Comparison of ENCODE assay signal across 27 cellular contexts in the genomic region with DNA sequence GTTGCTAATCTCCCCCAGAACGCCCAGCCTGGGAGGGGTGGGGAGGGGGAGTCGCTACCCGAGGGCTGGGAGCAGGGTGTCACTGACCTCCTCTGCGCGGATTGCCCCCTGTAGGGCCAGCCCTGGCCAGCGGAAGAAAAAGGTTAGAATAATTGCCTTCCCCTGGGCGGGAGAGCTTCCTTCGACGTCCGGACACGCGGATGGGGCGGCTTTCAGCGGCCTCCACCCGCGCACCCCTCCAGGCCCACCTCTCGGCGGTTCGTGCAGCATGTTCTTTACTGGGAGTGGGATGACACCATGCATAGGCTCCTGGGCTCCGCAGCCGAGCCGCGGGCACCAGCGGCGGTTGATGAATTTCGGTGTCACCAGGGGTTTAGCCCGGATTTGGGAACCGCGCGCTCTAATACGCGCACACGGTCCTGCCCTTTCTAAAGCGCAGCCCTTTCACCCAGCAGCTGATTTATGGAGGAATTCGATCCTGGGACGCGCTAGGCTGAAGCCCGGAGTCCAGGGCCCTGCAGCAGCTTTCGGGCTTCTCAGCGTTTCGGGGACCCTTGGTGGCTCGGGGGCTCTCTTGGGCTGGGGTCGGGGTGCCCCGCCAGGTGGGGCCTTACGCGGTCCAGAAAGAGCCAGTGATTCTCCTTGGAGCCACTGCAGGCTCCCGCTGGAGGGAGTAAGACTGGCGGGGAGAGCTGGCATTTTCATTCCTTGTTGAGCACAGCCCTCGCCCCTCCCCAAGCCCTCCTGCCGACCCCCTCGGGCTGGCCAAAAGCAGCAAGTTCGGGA. TPM values are rescaled to one million over a fixed set of nuclear protein-coding genes. Genes with fewer than 3 reads are reported as not detected.
DNase-seq lines count a peak whose midpoint lies in the region; ATAC-seq and TF ChIP-seq lines count a peak whose summit lies in the region.
"Had no signal": no experiment of that assay in that cellular context is flagged by ENCODE, and none has a peak within 500 bp of the region (broad histone marks: within the 10 kb centered on the region; RNA-seq: fewer than 3 reads in every experiment).

No MANE protein-coding gene starts in this region.

- CTCF ChIA-PET in WTC11 (lab: Charles Lee) = interaction anchor here (0.7 to 2.7 kb wide), 15 partner anchors 11 to 670 kb away, joined by 3 to 14 read pairs (median 4); a partner anchor contains a TSS

- peaks cover 13% of the 10 kb centered on the region for H3K4me1 Mint-ChIP-seq in activated T-cell treated with anti-CD3 and anti-CD28 coated beads, Interleukin-2, amount 50 U/mL, for 24 hours (ENCODE audit: low read depth)
- H3K4me1 Mint-ChIP-seq in WTC11 = peaks cover 64% of the 10 kb centered on the region
- H3K4me1 Mint-ChIP-seq in stimulated activated naive B cell treated with anti-CD40 and anti-IgM and Interleukin-4, amounts not matched to agents 10 μg/mL and 1 μg/mL and 100 μg/mL, for 72 hours = peaks cover 18 to 48% of the 10 kb centered on the region in 2 donors

- peaks cover 9% of the 10 kb centered on the region; the same call in 1 of the 2 replicates for H3K4me1 ChIP-seq in iPS-20b (ENCODE audit: insufficient read depth, low read length)

- no peak overlapping the region for H3K27ac ChIP-seq in iPS-20b (ENCODE audit: low read length)
- H3K27ac ChIP-seq: A549 had no signal

- no peak for TF ChIP-seq CTCF in WTC11 (IDR thresholded peaks at IDR 0.05)

- H3K36me3 ChIP-seq in iPS-20b (ENCODE audit: insufficient read depth, low read depth, low read length) = no peaks in the 10 kb centered on the region

- no peak overlapping the region for H3K9ac ChIP-seq in iPS-20b (ENCODE audit: low read depth, low read length)

- DNase-seq in activated T-cell treated with anti-CD3 and anti-CD28 coated beads, Interleukin-2, amount 50 U/mL, for 24 hours = no peak
- DNase-seq in activated T-cell treated with anti-CD3 and anti-CD28 coated beads, Interleukin-2, amount 50 U/mL, for 1 hour = no peak
- peak; percentile 47 for DNase-seq in WTC11 (ENCODE audit: low spot score)
- DNase-seq in stimulated activated naive B cell treated with anti-CD40 and anti-IgM and Interleukin-4, amounts not matched to agents 10 μg/mL and 1 μg/mL and 100 μg/mL, for 72 hours = no peak
- DNase-seq in globus pallidus (ENCODE audit: low spot score) = no peak
- no peak for DNase-seq in stimulated activated naive CD8-positive, alpha-beta T cell treated with anti-CD3 and anti-CD28 coated beads, Interleukin-15, Interleukin-2, amounts not matched to agents 100 U/mL and 50 U/mL, for 24 hours
- DNase-seq: activated CD4-positive, alpha-beta memory T cell treated with anti-CD3 and anti-CD28 coated beads for 36 hours; activated CD4-positive, CD25-positive, alpha-beta regulatory T cell treated with anti-CD3 and anti-CD28 coated beads, Interleukin-2, amount 50 U/mL, for 72 hours; activated CD8-positive, alpha-beta memory T cell treated with anti-CD3 and anti-CD28 coated beads, Interleukin-2, amount 50 U/mL, for 48 hours; activated naive CD8-positive, alpha-beta T cell treated with anti-CD3 and anti-CD28 coated beads, Interleukin-2, amount 10 ng/mL, durations not matched to agents 7 days and 5 days; AML-193; CD4-positive, alpha-beta T cell; central memory CD4-positive, alpha-beta T cell; left cardiac atrium; NCI-H1105; NCI-H1930; NCI-H446; NCI-H774; occipital lobe had no signal

- ATAC-seq in WTC11 (peak; percentile 9), HG03039 (IDR thresholded peaks at IDR 0.05; ENCODE audit: unreplicated experiment) (no peak)
- ATAC-seq in stimulated activated naive B cell treated with anti-CD40 and anti-IgM and Interleukin-4, amounts not matched to agents 10 μg/mL and 1 μg/mL and 100 μg/mL, for 72 hours (replicated peaks) = no peak
- no peak for ATAC-seq in stimulated activated naive CD8-positive, alpha-beta T cell treated with anti-CD3 and anti-CD28 coated beads, Interleukin-15, Interleukin-2, amounts not matched to agents 100 U/mL and 50 U/mL, for 24 hours
- ATAC-seq: A549, left cardiac atrium had no signal

- POLR2A ChIA-PET in WTC11 (lab: Charles Lee) = no interaction called here

- H3K27me3 Mint-ChIP-seq in activated T-cell treated with anti-CD3 and anti-CD28 coated beads, Interleukin-2, amount 50 U/mL, for 24 hours = peaks cover 99% of the 10 kb centered on the region
- H3K27me3 Mint-ChIP-seq in WTC11 (ENCODE audit: low read depth) = peaks cover 100% of the 10 kb centered on the region
- peaks cover 80 to 98% of the 10 kb centered on the region in 2 donors for H3K27me3 Mint-ChIP-seq in stimulated activated naive B cell treated with anti-CD40 and anti-IgM and Interleukin-4, amounts not matched to agents 10 μg/mL and 1 μg/mL and 100 μg/mL, for 72 hours

- H3K4me3 Mint-ChIP-seq in activated T-cell treated with anti-CD3 and anti-CD28 coated beads, Interleukin-2, amount 50 U/mL, for 24 hours = no peak overlapping the region
- H3K4me3 Mint-ChIP-seq in WTC11 = peak overlapping the region; percentile 72
- peak overlapping the region in 1 of 2 donors; percentile 22 for H3K4me3 Mint-ChIP-seq in stimulated activated naive B cell treated with anti-CD40 and anti-IgM and Interleukin-4, amounts not matched to agents 10 μg/mL and 1 μg/mL and 100 μg/mL, for 72 hours
- H3K4me3 Mint-ChIP-seq: activated CD4-positive, alpha-beta memory T cell treated with anti-CD3 and anti-CD28 coated beads for 36 hours; activated naive CD8-positive, alpha-beta T cell treated with anti-CD3 and anti-CD28 coated beads, Interleukin-2, amount 10 ng/mL, durations not matched to agents 7 days and 5 days; CD4-positive, alpha-beta T cell; dendritic cell treated with granulocyte-macrophage colony-stimulating factor and Interleukin-4, amounts not matched to agents 40 ng/mL and 50 ng/mL, for 4 days; stimulated activated naive CD8-positive, alpha-beta T cell treated with anti-CD3 and anti-CD28 coated beads, Interleukin-15, Interleukin-2, amounts not matched to agents 100 ng/mL and 50 ng/mL, for 24 hours had no signal

- no peaks in the 10 kb centered on the region for H3K9me3 Mint-ChIP-seq in activated T-cell treated with anti-CD3 and anti-CD28 coated beads, Interleukin-2, amount 50 U/mL, for 24 hours
- H3K9me3 Mint-ChIP-seq in WTC11 = no peaks in the 10 kb centered on the region
- H3K9me3 Mint-ChIP-seq in stimulated activated naive B cell treated with anti-CD40 and anti-IgM and Interleukin-4, amounts not matched to agents 10 μg/mL and 1 μg/mL and 100 μg/mL, for 72 hours = no peaks in the 10 kb centered on the region
- H3K9me3 Mint-ChIP-seq: activated CD4-positive, alpha-beta memory T cell treated with anti-CD3 and anti-CD28 coated beads for 36 hours; activated naive CD8-positive, alpha-beta T cell treated with anti-CD3 and anti-CD28 coated beads, Interleukin-2, amount 10 ng/mL, durations not matched to agents 7 days and 5 days; activated T-helper 2 cell treated with anti-CD3 and anti-CD28 coated beads, Interferon-gamma antibody, Interleukin-2, Interleukin-4, amounts not matched to agents 10 μg/mL and 5 μg/mL and 100 μg/mL, durations not matched to agents 14 hours and 24 hours and 36 hours; CD4-positive, alpha-beta T cell; stimulated activated naive CD8-positive, alpha-beta T cell treated with anti-CD3 and anti-CD28 coated beads, Interleukin-15, Interleukin-2, amounts not matched to agents 100 ng/mL and 50 ng/mL, for 24 hours had no signal

- H3K36me3 Mint-ChIP-seq in activated T-cell treated with anti-CD3 and anti-CD28 coated beads, Interleukin-2, amount 50 U/mL, for 24 hours (ENCODE audit: low read depth) = no peaks in the 10 kb centered on the region
- H3K36me3 Mint-ChIP-seq in WTC11 = no peaks in the 10 kb centered on the region
- peaks cover 3 to 6% of the 10 kb centered on the region in 2 donors for H3K36me3 Mint-ChIP-seq in stimulated activated naive B cell treated with anti-CD40 and anti-IgM and Interleukin-4, amounts not matched to agents 10 μg/mL and 1 μg/mL and 100 μg/mL, for 72 hours
- H3K36me3 Mint-ChIP-seq: activated CD4-positive, alpha-beta memory T cell treated with anti-CD3 and anti-CD28 coated beads for 36 hours; activated naive CD8-positive, alpha-beta T cell treated with anti-CD3 and anti-CD28 coated beads, Interleukin-2, amount 10 ng/mL, durations not matched to agents 7 days and 5 days had no signal

- H3K9me3 ChIP-seq in iPS-20b (ENCODE audit: insufficient read depth, low read depth, low read length) = peaks cover 4% of the 10 kb centered on the region; the same call in 1 of the 2 replicates
- H3K9me3 ChIP-seq: A549 had no signal

- H3K27me3 ChIP-seq in iPS-20b (ENCODE audit: insufficient read depth, low read length) = peaks cover 100% of the 10 kb centered on the region

- peak overlapping the region; percentile 44; the same call in 1 of the 2 replicates for H3K4me3 ChIP-seq in iPS-20b (ENCODE audit: low read length)
- H3K4me3 ChIP-seq: A549 had no signal

- peak overlapping the region; percentile 12 for H3K27ac Mint-ChIP-seq in activated T-cell treated with anti-CD3 and anti-CD28 coated beads, Interleukin-2, amount 50 U/mL, for 24 hours
- H3K27ac Mint-ChIP-seq in WTC11 = no peak overlapping the region
- H3K27ac Mint-ChIP-seq in stimulated activated naive B cell treated with anti-CD40 and anti-IgM and Interleukin-4, amounts not matched to agents 10 μg/mL and 1 μg/mL and 100 μg/mL, for 72 hours = peak overlapping the region; percentile 82
- H3K27ac Mint-ChIP-seq: activated naive CD8-positive, alpha-beta T cell treated with anti-CD3 and anti-CD28 coated beads, Interleukin-2, amount 10 ng/mL, durations not matched to agents 7 days and 5 days; activated T-helper 2 cell treated with anti-CD3 and anti-CD28 coated beads, Interferon-gamma antibody, Interleukin-2, Interleukin-4, amounts not matched to agents 10 μg/mL and 5 μg/mL and 100 μg/mL, durations not matched to agents 14 hours and 24 hours and 36 hours; CD4-positive, alpha-beta T cell; dendritic cell treated with granulocyte-macrophage colony-stimulating factor and Interleukin-4, amounts not matched to agents 40 ng/mL and 50 ng/mL, for 4 days; stimulated activated naive CD8-positive, alpha-beta T cell treated with anti-CD3 and anti-CD28 coated beads, Interleukin-15, Interleukin-2, amounts not matched to agents 100 ng/mL and 50 ng/mL, for 24 hours had no signal

TF ChIP-seq in WTC11, 78 proteins besides CTCF, POLR2A, EP300 and RAD21:
- TF ChIP-seq, protein P1, sequence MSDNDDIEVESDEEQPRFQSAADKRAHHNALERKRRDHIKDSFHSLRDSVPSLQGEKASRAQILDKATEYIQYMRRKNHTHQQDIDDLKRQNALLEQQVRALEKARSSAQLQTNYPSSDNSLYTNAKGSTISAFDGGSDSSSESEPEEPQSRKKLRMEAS (CRISPR knock-in tag; IDR thresholded peaks at IDR 0.05) = peak; percentile 41; the same call in 1 of the 2 replicates
- TF ChIP-seq RELA (CRISPR knock-in tag; IDR thresholded peaks at IDR 0.05; ENCODE audit: borderline replicate concordance) = no peak

RNA-seq across cellular contexts. Expression of a gene that starts 10.1 kb away (rescaled TPM):
- total RNA-seq in WTC11 (2021) = 4.6 to 12.4 TPM (median 5.1 TPM) in 3 replicates
- total RNA-seq: activated CD4-positive, alpha-beta memory T cell treated with anti-CD3 and anti-CD28 coated beads for 36 hours; activated naive CD8-positive, alpha-beta T cell treated with anti-CD3 and anti-CD28 coated beads, Interleukin-2, amount 10 ng/mL, durations not matched to agents 7 days and 5 days; activated T-helper 2 cell treated with anti-CD3 and anti-CD28 coated beads, Interferon-gamma antibody, Interleukin-2, Interleukin-4, amounts not matched to agents 10 μg/mL and 5 μg/mL and 100 μg/mL, durations not matched to agents 14 hours and 24 hours and 36 hours; CD4-positive, alpha-beta T cell; occipital lobe; pulmonary artery endothelial cell; T-helper 1 cell treated with Interleukin-12 subunit alpha and Interleukin-12 subunit beta and Interleukin-4 antibody, amounts not matched to agents 30 ng/mL and 1 ng/mL, for 36 hours had no signal
